ENCODE assay signal across 13 cellular contexts in genomic region chr7:50268223-50268622, GRCh38. TPM values are rescaled to one million over a fixed set of nuclear protein-coding genes. Genes with fewer than 3 reads are reported as not detected.
A peak's percentile ranks its signal among the peaks of the same experiment; 100 is the strongest.
DNase-seq lines count a peak whose midpoint lies in the region; ATAC-seq, FAIRE-seq and TF ChIP-seq lines count a peak whose summit lies in the region.
"Had no signal": no experiment of that assay in that cellular context is flagged by ENCODE, and none has a peak within 500 bp of the region (broad histone marks: within the 10 kb centered on the region; RNA-seq: fewer than 3 reads in every experiment).

No MANE protein-coding gene starts in this region.

- peak; percentile 25 for ATAC-seq in GM18519 (IDR thresholded peaks at IDR 0.05; ENCODE audit: low FRiP score, unreplicated experiment)
- peak; percentile 27 for ATAC-seq in HG03025 (IDR thresholded peaks at IDR 0.05; ENCODE audit: low FRiP score, unreplicated experiment)
- no peak for ATAC-seq in PC-3
- ATAC-seq in left lobe of liver: no peak
- no peak for ATAC-seq in pancreas

- 79 to 93% methylated on average over 4 of the region's 4 CpGs for WGBS in pancreas, 2 donors

- H4K20me1 ChIP-seq in BLaER1 (no peaks in the 10 kb centered on the region), PC-3 (ENCODE audit: low read length) (no peaks in the 10 kb centered on the region)

- H3K27me3 Mint-ChIP-seq in activated naive CD8-positive, alpha-beta T cell: no peaks in the 10 kb centered on the region

- no TSS peak for BruUV-seq in PC-3 (replicated peaks; lab: Mats Ljungman, UMichigan)

- TF ChIP-seq CTCF in PC-3 (conservative IDR thresholded peaks at IDR 0.05; ENCODE audit: low read depth, low read length) (no peak), pancreas (IDR thresholded peaks at IDR 0.05) (no peak)

- intact Hi-C loops in PC-3 (cut with micrococcal nuclease) (no loop called here), pancreas (cut with DNase I) (no loop called here)

- H3K9ac ChIP-seq in BLaER1 (peak overlapping the region; percentile 68), PC-3 (ENCODE audit: low read length) (no peak overlapping the region)

- peaks cover 3% of the 10 kb centered on the region for H3K9me3 Mint-ChIP-seq in activated naive CD8-positive, alpha-beta T cell (ENCODE audit: low read depth)

- CTCF ChIA-PET in PC-3 (lab: Charles Lee): no interaction called here

- H3K4me1 ChIP-seq in BLaER1 (peaks cover 97% of the 10 kb centered on the region), PC-3 (ENCODE audit: insufficient read depth, low read length) (no peaks in the 10 kb centered on the region), pancreas (no peaks in the 10 kb centered on the region)
- H3K4me1 ChIP-seq: SJSA1 had no signal

- H3K4me3 ChIP-seq in BLaER1 (peak overlapping the region; percentile 56; the same call in 1 of the 2 replicates), PC-3 (ENCODE audit: low read length) (no peak overlapping the region), pancreas (no peak overlapping the region)
- H3K4me3 ChIP-seq: coronary artery, SJSA1, smooth muscle cell had no signal

- H3K9me3 ChIP-seq in BLaER1: peaks cover 7% of the 10 kb centered on the region
- H3K9me3 ChIP-seq in PC-3 (ENCODE audit: low read length): no peaks in the 10 kb centered on the region
- H3K9me3 ChIP-seq in pancreas: no peaks in the 10 kb centered on the region
- H3K9me3 ChIP-seq: SJSA1 had no signal

- H3K4me1 Mint-ChIP-seq in activated naive CD8-positive, alpha-beta T cell (ENCODE audit: low read depth): peaks cover 95% of the 10 kb centered on the region

- no peak for DNase-seq in PC-3
- DNase-seq in caudate nucleus (lab: John Stamatoyannopoulos, UW): no peak
- DNase-seq in left lobe of liver (ENCODE audit: low spot score): no peak
- no peak for DNase-seq in pancreas
- DNase-seq: AML-193, NCI-H2171 had no signal

- peak overlapping the region; percentile 83 for H3K4me3 Mint-ChIP-seq in activated naive CD8-positive, alpha-beta T cell

- FAIRE-seq in pancreas (lab: Jason Lieb, UNC): no peak

- H3K4me2 ChIP-seq in BLaER1: peak overlapping the region; percentile 97
- H3K4me2 ChIP-seq in PC-3 (ENCODE audit: low read length): no peak overlapping the region
- H3K4me2 ChIP-seq: smooth muscle cell had no signal

- H3K36me3 ChIP-seq in BLaER1 (no peaks in the 10 kb centered on the region), PC-3 (ENCODE audit: low read depth, low read length) (no peaks in the 10 kb centered on the region), pancreas (no peaks in the 10 kb centered on the region)
- H3K36me3 ChIP-seq: SJSA1 had no signal

- H3K27ac Mint-ChIP-seq in activated naive CD8-positive, alpha-beta T cell: peak overlapping the region; percentile 98

- H3K79me2 ChIP-seq in PC-3 (ENCODE audit: low read length): no peaks in the 10 kb centered on the region

- H3F3A ChIP-seq in PC-3 (ENCODE audit: low read length, unreplicated experiment): no peaks in the 10 kb centered on the region

- no peaks in the 10 kb centered on the region for H3K9me2 ChIP-seq in PC-3 (replicated peaks; ENCODE audit: low read length)

- no peak overlapping the region for H2AFZ ChIP-seq in PC-3 (ENCODE audit: low read length)

- H3K27ac ChIP-seq in BLaER1 (peak overlapping the region; percentile 86), PC-3 (ENCODE audit: low read length) (no peak overlapping the region), caudate nucleus (ENCODE audit: low read depth, low read length) (no peak overlapping the region), pancreas (no peak overlapping the region)
- H3K27ac ChIP-seq: coronary artery, SJSA1 had no signal

- H3K27me3 ChIP-seq in BLaER1 (no peaks in the 10 kb centered on the region), PC-3 (ENCODE audit: low read length) (peaks cover 25% of the 10 kb centered on the region), pancreas (no peaks in the 10 kb centered on the region)
- H3K27me3 ChIP-seq: SJSA1 had no signal

- POLR2A ChIA-PET in PC-3 (lab: Charles Lee; ENCODE audit: unreplicated experiment): no interaction called here

- no peaks in the 10 kb centered on the region for H3K36me3 Mint-ChIP-seq in activated naive CD8-positive, alpha-beta T cell

RNA-seq across cellular contexts. Expression of gene IKZF1, which starts 36.3 kb away (rescaled TPM):
- total RNA-seq in PC-3 (2014; rRNA removed) (not detected in 2 replicates), left lobe of liver (2.8 TPM), pancreas (1 to 10 TPM in 5 of 6 donors, under 1 TPM in 1; 0.93 to 8.1 (median 2.6) TPM)
- under 1 TPM; 0.70 to 0.87 TPM for polyA plus RNA-seq in pancreas
- total RNA-seq: SJSA1, smooth muscle cell had no signal
- polyA plus RNA-seq: smooth muscle cell had no signal

Comparison
In these comparisons a context has a peak if more than half of its experiments do, and no peak if none do; other contexts are left out.
1. ATAC-seq: peak in GM18519 (single experiment) and HG03025 (single experiment); none in PC-3 (single experiment), left lobe of liver (single experiment) and pancreas (0 of 4).